ENCODE assay signal across 21 cellular contexts in genomic region chr2:11467749-11468148, GRCh38. TPM values are rescaled to one million over a fixed set of nuclear protein-coding genes. Genes with fewer than 3 reads are reported as not detected.
DNase-seq lines count a peak whose midpoint lies in the region; ATAC-seq and TF ChIP-seq lines count a peak whose summit lies in the region.
"Had no signal": no experiment of that assay in that cellular context is flagged by ENCODE, and none has a peak within 500 bp of the region (broad histone marks: within the 10 kb centered on the region; RNA-seq: fewer than 3 reads in every experiment).

No MANE protein-coding gene starts in this region.

- H3K4me3 ChIP-seq in Panc1 (ENCODE audit: low read depth in 2 of 2, low read length in 2 of 2) (no peak overlapping the region), transverse colon (no peak overlapping the region)
- H3K4me3 ChIP-seq: SJCRH30 had no signal

- CTCF ChIA-PET in Panc1 (lab: Charles Lee): no interaction called here

- intact Hi-C loops in Panc1 (cut with micrococcal nuclease; ENCODE audit: unreplicated experiment): no loop called here
- intact Hi-C loops in natural killer cell (cut with micrococcal nuclease): loop anchor here (5.0 kb wide), 1 partner anchor 310 kb away; the partner anchor contains the start of gene SLC66A3
- intact Hi-C loops in transverse colon (cut with DNase I; ENCODE audit: low total_unique reads): loop anchor here (5.0 kb wide), 1 partner anchor 1855 kb away; no protein-coding TSS in a partner anchor

- ATAC-seq in stimulated activated naive CD8-positive, alpha-beta T cell treated with anti-CD3 and anti-CD28 coated beads, Interleukin-15, amount 100 ng/mL, for 72 hours: no peak
- no peak for ATAC-seq in Panc1
- ATAC-seq in natural killer cell: no peak
- ATAC-seq: CD8-positive, alpha-beta T cell; HCT116 had no signal

- no peak for TF ChIP-seq EP300 in transverse colon (IDR thresholded peaks at IDR 0.05; ENCODE audit: low read depth)

- DNase-seq in stimulated activated naive CD8-positive, alpha-beta T cell treated with anti-CD3 and anti-CD28 coated beads, Interleukin-15, amount 100 ng/mL, for 72 hours: no peak
- DNase-seq in Panc1 (ENCODE audit: low read depth, low spot score) (no peak), natural killer cell (no peak), NCI-H1417 (lab: John Stamatoyannopoulos, UW) (no peak), transverse colon (no peak), retina (no peak)
- DNase-seq: Calu3; CD8-positive, alpha-beta T cell; DMS153; IMR-90; MV-4-11; NCI-H1105 treated with DMSO at 0.1 percent for 48 hours; NCI-H1694; NCI-H2081; NCI-H2171; NCI-H345; NCI-H524; NCI-H774; SJCRH30 had no signal

- H3K27ac Mint-ChIP-seq in stimulated activated naive CD8-positive, alpha-beta T cell treated with anti-CD3 and anti-CD28 coated beads, Interleukin-15, Interleukin-2, amounts not matched to agents 100 ng/mL and 50 ng/mL, for 24 hours: no peak overlapping the region
- no peak overlapping the region for H3K27ac Mint-ChIP-seq in stimulated activated naive CD8-positive, alpha-beta T cell treated with anti-CD3 and anti-CD28 coated beads, Interleukin-15, amount 100 ng/mL, for 72 hours
- no peak overlapping the region for H3K27ac Mint-ChIP-seq in natural killer cell
- H3K27ac Mint-ChIP-seq: CD8-positive, alpha-beta T cell had no signal

- H3K4me3 Mint-ChIP-seq in stimulated activated naive CD8-positive, alpha-beta T cell treated with anti-CD3 and anti-CD28 coated beads, Interleukin-15, Interleukin-2, amounts not matched to agents 100 ng/mL and 50 ng/mL, for 24 hours: peak overlapping the region; percentile 4
- no peak overlapping the region for H3K4me3 Mint-ChIP-seq in stimulated activated naive CD8-positive, alpha-beta T cell treated with anti-CD3 and anti-CD28 coated beads, Interleukin-15, amount 100 ng/mL, for 72 hours
- H3K4me3 Mint-ChIP-seq in natural killer cell: peak overlapping the region; percentile 41

- POLR2A ChIA-PET in Panc1 (lab: Charles Lee): no interaction called here

- in situ Hi-C loops in Panc1 (cut with HindIII; ENCODE audit: low pct_unique_long_range_greater_than_20kb, low sequenced_read_pairs): no loop called here
- in situ Hi-C loops in transverse colon (cut with MboI; ENCODE audit: low pct_ligation_motif_present in 1 of 4, low pct_unique_long_range_greater_than_20kb in 1 of 4, low sequenced_read_pairs in 3 of 4): loop anchor here in 1 of 4 donors (25.0 kb wide), 1 partner anchor 295 kb away; no protein-coding TSS in a partner anchor

- H3K36me3 Mint-ChIP-seq in stimulated activated naive CD8-positive, alpha-beta T cell treated with anti-CD3 and anti-CD28 coated beads, Interleukin-15, Interleukin-2, amounts not matched to agents 100 ng/mL and 50 ng/mL, for 24 hours (ENCODE audit: low read depth): peaks cover 28% of the 10 kb centered on the region
- H3K36me3 Mint-ChIP-seq in natural killer cell: no peaks in the 10 kb centered on the region

- H3K4me1 ChIP-seq in Panc1 (ENCODE audit: control insufficient read depth, insufficient read depth, low read length): peaks cover 12% of the 10 kb centered on the region; the same call in 1 of the 2 replicates
- H3K4me1 ChIP-seq in transverse colon: peaks cover 6 to 29% (median 17%) of the 10 kb centered on the region in 4 donors

- BruUV-seq in Panc1 (replicated peaks; lab: Mats Ljungman, UMichigan): TSS peak; percentile 79

- no peaks in the 10 kb centered on the region for H3K27me3 ChIP-seq in Panc1 (ENCODE audit: control insufficient read depth, insufficient read depth, low read length)
- H3K27me3 ChIP-seq in transverse colon: no peaks in the 10 kb centered on the region
- H3K27me3 ChIP-seq: SJCRH30 had no signal

- H3K9me3 ChIP-seq in Panc1 (ENCODE audit: control insufficient read depth, insufficient read depth, low read depth, low read length) (no peaks in the 10 kb centered on the region), transverse colon (no peaks in the 10 kb centered on the region)
- H3K9me3 ChIP-seq: SJCRH30 had no signal

- H3K36me3 ChIP-seq in Panc1 (ENCODE audit: control insufficient read depth, insufficient read depth, low read length) (peaks cover 6% of the 10 kb centered on the region; the same call in 1 of the 2 replicates), transverse colon (no peaks in the 10 kb centered on the region)

- no peak overlapping the region for H3K27ac ChIP-seq in Panc1 (ENCODE audit: low read length)
- no peak overlapping the region for H3K27ac ChIP-seq in transverse colon
- H3K27ac ChIP-seq: SJCRH30 had no signal

- TF ChIP-seq POLR2A in transverse colon (IDR thresholded peaks at IDR 0.05): no peak

- no peak for TF ChIP-seq CTCF in Panc1 (IDR thresholded peaks at IDR 0.05)
- no peak for TF ChIP-seq CTCF in natural killer cell (IDR thresholded peaks at IDR 0.05)
- TF ChIP-seq CTCF in transverse colon (IDR thresholded peaks at IDR 0.05): no peak

- H3K9me3 Mint-ChIP-seq in stimulated activated naive CD8-positive, alpha-beta T cell treated with anti-CD3 and anti-CD28 coated beads, Interleukin-15, Interleukin-2, amounts not matched to agents 100 ng/mL and 50 ng/mL, for 24 hours: no peaks in the 10 kb centered on the region
- no peaks in the 10 kb centered on the region for H3K9me3 Mint-ChIP-seq in stimulated activated naive CD8-positive, alpha-beta T cell treated with anti-CD3 and anti-CD28 coated beads, Interleukin-15, amount 100 ng/mL, for 72 hours
- H3K9me3 Mint-ChIP-seq in natural killer cell: no peaks in the 10 kb centered on the region
- H3K9me3 Mint-ChIP-seq: CD8-positive, alpha-beta T cell had no signal

- H3K27me3 Mint-ChIP-seq in stimulated activated naive CD8-positive, alpha-beta T cell treated with anti-CD3 and anti-CD28 coated beads, Interleukin-15, Interleukin-2, amounts not matched to agents 100 ng/mL and 50 ng/mL, for 24 hours: no peaks in the 10 kb centered on the region
- no peaks in the 10 kb centered on the region for H3K27me3 Mint-ChIP-seq in stimulated activated naive CD8-positive, alpha-beta T cell treated with anti-CD3 and anti-CD28 coated beads, Interleukin-15, amount 100 ng/mL, for 72 hours
- no peaks in the 10 kb centered on the region for H3K27me3 Mint-ChIP-seq in natural killer cell (ENCODE audit: low read depth in 2 of 2)

- peaks cover 41% of the 10 kb centered on the region for H3K4me1 Mint-ChIP-seq in stimulated activated naive CD8-positive, alpha-beta T cell treated with anti-CD3 and anti-CD28 coated beads, Interleukin-15, Interleukin-2, amounts not matched to agents 100 ng/mL and 50 ng/mL, for 24 hours (ENCODE audit: low read depth)
- H3K4me1 Mint-ChIP-seq in stimulated activated naive CD8-positive, alpha-beta T cell treated with anti-CD3 and anti-CD28 coated beads, Interleukin-15, amount 100 ng/mL, for 72 hours: peaks cover 42% of the 10 kb centered on the region
- H3K4me1 Mint-ChIP-seq in natural killer cell: peaks cover 19 to 54% of the 10 kb centered on the region in 2 donors

- 73 to 91% methylated on average over 6 of the region's 6 CpGs for WGBS in transverse colon (ENCODE audit: low coverage in 1 of 2), 2 donors

RNA-seq across cellular contexts. Expression of gene E2F6, which starts 1.8 kb away (rescaled TPM):
- total RNA-seq in Panc1 (2021; ENCODE audit: unreplicated experiment): 23.9 TPM
- 18.8 TPM for polyA plus RNA-seq in Panc1 (2012; ENCODE audit: insufficient read length)
- 1 to 10 TPM; 4.6 to 9.6 (median 8.3) TPM for total RNA-seq in natural killer cell
- total RNA-seq in transverse colon: 10 to 100 TPM in 1 of 4 donors, 1 to 10 TPM in 3; 6.0 to 19.8 (median 6.9) TPM

Comparison
In these comparisons a context has a peak if more than half of its experiments do, and no peak if none do; other contexts are left out.
1. H3K4me3 Mint-ChIP-seq: peak in stimulated activated naive CD8-positive, alpha-beta T cell treated with anti-CD3 and anti-CD28 coated beads, Interleukin-15, Interleukin-2, amounts not matched to agents 100 ng/mL and 50 ng/mL, for 24 hours (single experiment) and natural killer cell (single experiment); none in stimulated activated naive CD8-positive, alpha-beta T cell treated with anti-CD3 and anti-CD28 coated beads, Interleukin-15, amount 100 ng/mL, for 72 hours (0 of 2).